ENCODE assay signal across 11 cellular contexts in genomic region chr12:104479141-104479662, GRCh38. TPM values are rescaled to one million over a fixed set of nuclear protein-coding genes. Genes with fewer than 3 reads are reported as not detected.
DNase-seq lines count a peak whose midpoint lies in the region; ATAC-seq and TF ChIP-seq lines count a peak whose summit lies in the region.
"Had no signal": no experiment of that assay in that cellular context is flagged by ENCODE, and none has a peak within 500 bp of the region (broad histone marks: within the 10 kb centered on the region; RNA-seq: fewer than 3 reads in every experiment).

No MANE protein-coding gene starts in this region.

- no peak for TF ChIP-seq CTCF in OCI-LY7 (conservative IDR thresholded peaks at IDR 0.05; ENCODE audit: low read length)

- peaks cover 80% of the 10 kb centered on the region for H3K79me2 ChIP-seq in OCI-LY7 (ENCODE audit: insufficient read depth, low read depth, low read length)

- H3K4me1 Mint-ChIP-seq in T-helper 2 cell treated with Interferon-gamma antibody and Interleukin-4, amounts not matched to agents 5 μg/mL and 100 μg/mL, for 36 hours (ENCODE audit: low read depth): peaks cover 81% of the 10 kb centered on the region
- peaks cover 80% of the 10 kb centered on the region for H3K4me1 Mint-ChIP-seq in central memory CD8-positive, alpha-beta T cell
- peaks cover 85% of the 10 kb centered on the region for H3K4me1 Mint-ChIP-seq in stimulated activated effector memory CD8-positive, alpha-beta T cell treated with anti-CD3 and anti-CD28 coated beads, Interleukin-12 subunit alpha, Interleukin-12 subunit beta, amount 100 ng/mL, for 72 hours

- H3K9me3 Mint-ChIP-seq in T-helper 2 cell treated with Interferon-gamma antibody and Interleukin-4, amounts not matched to agents 5 μg/mL and 100 μg/mL, for 36 hours: no peaks in the 10 kb centered on the region
- H3K9me3 Mint-ChIP-seq in central memory CD8-positive, alpha-beta T cell: no peaks in the 10 kb centered on the region
- H3K9me3 Mint-ChIP-seq in stimulated activated effector memory CD8-positive, alpha-beta T cell treated with anti-CD3 and anti-CD28 coated beads, Interleukin-12 subunit alpha, Interleukin-12 subunit beta, amount 100 ng/mL, for 72 hours: no peaks in the 10 kb centered on the region

- no peaks in the 10 kb centered on the region for H4K20me1 ChIP-seq in OCI-LY7 (ENCODE audit: insufficient read depth, low read length)

- no peaks in the 10 kb centered on the region for H3K9me2 ChIP-seq in OCI-LY7 (ENCODE audit: insufficient read depth, low read length)

- POLR2A ChIA-PET in OCI-LY7 (lab: Charles Lee): interaction anchor here (1.7 to 2.9 kb wide), 2 partner anchors 20 to 21 kb away, joined by 4 to 22 read pairs; no protein-coding TSS in a partner anchor

- no peak for DNase-seq in T-helper 2 cell treated with Interferon-gamma antibody and Interleukin-4, amounts not matched to agents 5 μg/mL and 100 μg/mL, for 36 hours (ENCODE audit: low spot score)
- DNase-seq in T-helper 2 cell (no peak), OCI-LY7 (ENCODE audit: low spot score) (no peak), islet precursor cell (no peak), OCI-M2 (lab: John Stamatoyannopoulos, UW; ENCODE audit: unreplicated experiment) (no peak)
- DNase-seq in central memory CD8-positive, alpha-beta T cell (ENCODE audit: low spot score in 2 of 2): no peak
- no peak for DNase-seq in stimulated activated effector memory CD8-positive, alpha-beta T cell treated with anti-CD3 and anti-CD28 coated beads, Interleukin-12 subunit alpha, Interleukin-12 subunit beta, amount 100 ng/mL, for 72 hours (ENCODE audit: low spot score in 2 of 2)
- DNase-seq: activated gamma-delta T cell, NCI-H1048 had no signal

- ATAC-seq in central memory CD8-positive, alpha-beta T cell (replicated peaks; ENCODE audit: extremely low read depth, poor library complexity, severe bottlenecking): no peak
- no peak for ATAC-seq in stimulated activated effector memory CD8-positive, alpha-beta T cell treated with anti-CD3 and anti-CD28 coated beads, Interleukin-12 subunit alpha, Interleukin-12 subunit beta, amount 100 ng/mL, for 72 hours
- no peak for ATAC-seq in HG02981 (IDR thresholded peaks at IDR 0.05; ENCODE audit: unreplicated experiment)

- CTCF ChIA-PET in OCI-LY7 (lab: Charles Lee; ENCODE audit: unreplicated experiment): interaction anchor here (1.1 to 1.4 kb wide), 2 partner anchors 41 to 90 kb away, joined by 3 to 5 read pairs; no protein-coding TSS in a partner anchor

- peak overlapping the region; percentile 83 for H3K4me2 ChIP-seq in OCI-LY7 (ENCODE audit: low read length)

- no peak overlapping the region for H2AFZ ChIP-seq in OCI-LY7 (ENCODE audit: low read length)

- intact Hi-C loops in OCI-LY7 (cut with micrococcal nuclease; ENCODE audit: unreplicated experiment): loop anchor here (2.0 to 10.0 kb wide), 3 partner anchors 22 to 856 kb away; partner anchors contain the start of genes C12orf75 and CHST11

- H3K27ac ChIP-seq in OCI-LY7 (ENCODE audit: low read depth, low read length, poor library complexity, severe bottlenecking): peak overlapping the region; percentile 87

- peak overlapping the region; percentile 95 for H3K27ac Mint-ChIP-seq in T-helper 2 cell treated with Interferon-gamma antibody and Interleukin-4, amounts not matched to agents 5 μg/mL and 100 μg/mL, for 36 hours
- peak overlapping the region; percentile 95 for H3K27ac Mint-ChIP-seq in central memory CD8-positive, alpha-beta T cell (ENCODE audit: low read depth)
- peak overlapping the region; percentile 99 for H3K27ac Mint-ChIP-seq in stimulated activated effector memory CD8-positive, alpha-beta T cell treated with anti-CD3 and anti-CD28 coated beads, Interleukin-12 subunit alpha, Interleukin-12 subunit beta, amount 100 ng/mL, for 72 hours

- peak overlapping the region; percentile 61 for H3K4me3 ChIP-seq in OCI-LY7 (ENCODE audit: low read depth, low read length, poor library complexity, severe bottlenecking)

- no peaks in the 10 kb centered on the region for H3K9me3 ChIP-seq in OCI-LY7 (ENCODE audit: low read length)

- peaks cover 20% of the 10 kb centered on the region for H3K36me3 ChIP-seq in OCI-LY7 (ENCODE audit: insufficient read depth, low read length)

- H3K4me1 ChIP-seq in OCI-LY7 (ENCODE audit: insufficient read depth, low read length, poor library complexity, severe bottlenecking): peaks cover 88% of the 10 kb centered on the region

- peak overlapping the region; percentile 86 for H3K4me3 Mint-ChIP-seq in T-helper 2 cell treated with Interferon-gamma antibody and Interleukin-4, amounts not matched to agents 5 μg/mL and 100 μg/mL, for 36 hours
- H3K4me3 Mint-ChIP-seq in central memory CD8-positive, alpha-beta T cell: peak overlapping the region; percentile 81
- peak overlapping the region; percentile 88 for H3K4me3 Mint-ChIP-seq in stimulated activated effector memory CD8-positive, alpha-beta T cell treated with anti-CD3 and anti-CD28 coated beads, Interleukin-12 subunit alpha, Interleukin-12 subunit beta, amount 100 ng/mL, for 72 hours
- H3K4me3 Mint-ChIP-seq: neural crest cell had no signal

- no TSS peak for BruUV-seq in OCI-LY7 (replicated peaks; lab: Mats Ljungman, UMichigan)

- H3K27me3 Mint-ChIP-seq in T-helper 2 cell treated with Interferon-gamma antibody and Interleukin-4, amounts not matched to agents 5 μg/mL and 100 μg/mL, for 36 hours (ENCODE audit: low read depth): no peaks in the 10 kb centered on the region
- H3K27me3 Mint-ChIP-seq in central memory CD8-positive, alpha-beta T cell: no peaks in the 10 kb centered on the region

- peaks cover 53% of the 10 kb centered on the region for H3K36me3 Mint-ChIP-seq in T-helper 2 cell treated with Interferon-gamma antibody and Interleukin-4, amounts not matched to agents 5 μg/mL and 100 μg/mL, for 36 hours (ENCODE audit: low read depth)
- H3K36me3 Mint-ChIP-seq in central memory CD8-positive, alpha-beta T cell (ENCODE audit: insufficient read depth): peaks cover 6% of the 10 kb centered on the region
- peaks cover 29% of the 10 kb centered on the region for H3K36me3 Mint-ChIP-seq in stimulated activated effector memory CD8-positive, alpha-beta T cell treated with anti-CD3 and anti-CD28 coated beads, Interleukin-12 subunit alpha, Interleukin-12 subunit beta, amount 100 ng/mL, for 72 hours

RNA-seq across cellular contexts. Expression of gene CHST11, which starts 22.5 kb away (rescaled TPM):
- total RNA-seq in OCI-LY7 (2014; rRNA removed; shearing (Covaris generic)): 35.8 and 41.6 TPM in 2 replicates
- 15.2 and 16.8 TPM in 2 replicates for total RNA-seq in OCI-LY7 (2022)
